ENCODE assay signal across 14 cellular contexts in genomic region chr12:121277367-121277744, GRCh38. TPM values are rescaled to one million over a fixed set of nuclear protein-coding genes. Genes with fewer than 3 reads are reported as not detected.
DNase-seq lines count a peak whose midpoint lies in the region; FAIRE-seq and TF ChIP-seq lines count a peak whose summit lies in the region.
"Had no signal": no experiment of that assay in that cellular context is flagged by ENCODE, and none has a peak within 500 bp of the region (broad histone marks: within the 10 kb centered on the region; RNA-seq: fewer than 3 reads in every experiment).

No MANE protein-coding gene starts in this region.

- H3K27me3 ChIP-seq in endothelial cell of umbilical vein (ENCODE audit: control insufficient read depth in 2 of 2, insufficient read depth in 2 of 2, low read length in 2 of 2) (no peaks in the 10 kb centered on the region), spleen (replicated peaks in 1 of 7) (no peaks in the 10 kb centered on the region), tibial artery (no peaks in the 10 kb centered on the region)
- H3K27me3 ChIP-seq: BE2C had no signal

- no peaks in the 10 kb centered on the region for H4K20me1 ChIP-seq in endothelial cell of umbilical vein (replicated peaks; ENCODE audit: control insufficient read depth, extremely low read depth, insufficient read depth, low read length)

- H3K79me2 ChIP-seq in endothelial cell of umbilical vein (ENCODE audit: control insufficient read depth, insufficient read depth, low read length) = peaks cover 10% of the 10 kb centered on the region

- POLR2A ChIA-PET in HEK293 (lab: Yijun Ruan, JAX) (no interaction called here), RWPE1 (lab: Yijun Ruan, JAX; ENCODE audit: low non-redundant PET) (interaction anchor here (0.5 kb wide), 1 partner anchor 71 kb away, joined by 3 read pairs; no protein-coding TSS in a partner anchor), endothelial cell of umbilical vein (lab: Charles Lee) (interaction anchor here (0.6 kb wide), 1 partner anchor 990 kb away, joined by 4 read pairs; no protein-coding TSS in a partner anchor)

- CTCF ChIA-PET in HEK293 (lab: Yijun Ruan, JAX) = no interaction called here
- CTCF ChIA-PET in RWPE1 (lab: Yijun Ruan, JAX) = interaction anchor here (1.0 kb wide), 1 partner anchor 166 kb away, joined by 4 read pairs; no protein-coding TSS in a partner anchor
- CTCF ChIA-PET in endothelial cell of umbilical vein (lab: Charles Lee) = interaction anchor here (1.0 to 1.1 kb wide), 3 partner anchors 18 to 23 kb away, joined by 3 to 7 read pairs (median 6); partner anchors contain the start of gene CAMKK2

- BruUV-seq in endothelial cell of umbilical vein (replicated peaks; lab: Mats Ljungman, UMichigan) = no TSS peak

- TF ChIP-seq CTCF in HEK293 (tag by site-specific recombination; IDR thresholded peaks at IDR 0.05) (no peak), RWPE1 (conservative IDR thresholded peaks at IDR 0.05; ENCODE audit: low read depth) (no peak), endothelial cell of umbilical vein (IDR thresholded peaks at IDR 0.05; ENCODE audit: extremely low read depth in 1 of 2, insufficient read depth in 1 of 2, low read depth in 1 of 2, low read length in 2 of 2) (no peak), spleen (IDR thresholded peaks at IDR 0.05 in 8 of 11, conservative IDR thresholded peaks at IDR 0.05 in 3 of 11) (no peak), tibial artery (IDR thresholded peaks at IDR 0.05) (no peak)

- no peak overlapping the region for H3K9ac ChIP-seq in endothelial cell of umbilical vein (replicated peaks; ENCODE audit: extremely low read depth, insufficient read depth, low read length)

- no peak overlapping the region for H2AFZ ChIP-seq in endothelial cell of umbilical vein (ENCODE audit: low read depth, low read length)

- H3K27ac ChIP-seq in HEK293 (ENCODE audit: extremely low read depth, low read depth, low read length) = no peak overlapping the region
- H3K27ac ChIP-seq in RWPE1 = peak overlapping the region; percentile 84
- H3K27ac ChIP-seq in endothelial cell of umbilical vein (ENCODE audit: insufficient read depth, low read depth, low read length) = peak overlapping the region; percentile 37
- peak overlapping the region; percentile 70 to 89 (median 84) for H3K27ac ChIP-seq in spleen
- no peak overlapping the region for H3K27ac ChIP-seq in tibial artery
- H3K27ac ChIP-seq: thoracic aorta had no signal

- H3K4me1 ChIP-seq in HEK293 (ENCODE audit: control insufficient read depth, insufficient read depth, low read length) = no peaks in the 10 kb centered on the region
- H3K4me1 ChIP-seq in endothelial cell of umbilical vein (ENCODE audit: control insufficient read depth, extremely low read depth, insufficient read depth, low read length) = peaks cover 25% of the 10 kb centered on the region
- peaks cover 9 to 65% (median 34%) of the 10 kb centered on the region in 6 donors for H3K4me1 ChIP-seq in spleen
- H3K4me1 ChIP-seq in tibial artery = peaks cover 0 to 12% (median 6%) of the 10 kb centered on the region in 4 donors

- H3K4me3 ChIP-seq in HEK293 (ENCODE audit: low read depth, low read length) (no peak overlapping the region), endothelial cell of umbilical vein (replicated peaks in 1 of 3; ENCODE audit: insufficient read depth in 1 of 3, low read depth in 1 of 3, low read length in 3 of 3) (no peak overlapping the region), spleen (peak overlapping the region in 1 of 8 donors; percentile 54), tibial artery (no peak overlapping the region)
- H3K4me3 ChIP-seq: thoracic aorta had no signal

- FAIRE-seq in endothelial cell of umbilical vein (lab: Jason Lieb, UNC) = no peak
- FAIRE-seq: islet of Langerhans had no signal

- dilution Hi-C loops in endothelial cell of umbilical vein (cut with MboI; ENCODE audit: extremely low pct_ligation_motif_present, low sequenced_read_pairs) = no loop called here

- intact Hi-C loops in endothelial cell of umbilical vein (cut with micrococcal nuclease) = no loop called here
- intact Hi-C loops in spleen (cut with DNase I; ENCODE audit: low total_unique reads) = no loop called here
- intact Hi-C loops in tibial artery (cut with DNase I; ENCODE audit: low total_unique reads) = no loop called here

- WGBS in spleen, 5 donors = 56 to 89% (median 64%) methylated on average over 6 of the region's 6 CpGs

- H3K36me3 ChIP-seq in HEK293 (ENCODE audit: control insufficient read depth in 2 of 2, insufficient read depth in 1 of 2, low read length in 2 of 2) (peaks cover 3 to 14% of the 10 kb centered on the region in 2 experiments; a peak in 2 of 3 replicates), endothelial cell of umbilical vein (ENCODE audit: control insufficient read depth in 2 of 2, extremely low read depth in 1 of 2, insufficient read depth in 2 of 2, low read length in 2 of 2) (peaks cover 0 to 8% of the 10 kb centered on the region in 2 experiments), spleen (peaks cover 0 to 62% (median 20%) of the 10 kb centered on the region in 6 donors), tibial artery (peaks cover 0 to 25% (median 22%) of the 10 kb centered on the region in 3 donors)

- DNase-seq in RWPE1 (ENCODE audit: low spot score) (no peak), endothelial cell of umbilical vein (ENCODE audit: low read depth, low spot score) (no peak), spleen (no peak), tibial artery (no peak), SHP77 (lab: John Stamatoyannopoulos, UW) (no peak), NCI-H774 (lab: John Stamatoyannopoulos, UW) (no peak), DMS114 treated with DMSO at 0.1 percent for 48 hours (lab: John Stamatoyannopoulos, UW; ENCODE audit: unreplicated experiment) (no peak)
- DNase-seq: BE2C; NCI-H1694 treated with DMSO at 0.1 percent for 48 hours; NCI-H345; NK-92 treated with Interleukin-12 subunit alpha and Interleukin-12 subunit beta, amount 100 ng/mL, for 24 hours had no signal

- H3K9me1 ChIP-seq in endothelial cell of umbilical vein (replicated peaks; ENCODE audit: control insufficient read depth, extremely low read depth, insufficient read depth, low read length) = no peaks in the 10 kb centered on the region

- no peak for TF ChIP-seq POLR2A in endothelial cell of umbilical vein (IDR thresholded peaks at IDR 0.05; ENCODE audit: low read depth, low read length)
- TF ChIP-seq POLR2A in spleen (IDR thresholded peaks at IDR 0.05) = no peak

- no peaks in the 10 kb centered on the region for H3K9me3 ChIP-seq in HEK293 (ENCODE audit: control insufficient read depth, insufficient read depth, low read depth, low read length)
- H3K9me3 ChIP-seq in endothelial cell of umbilical vein (replicated peaks; ENCODE audit: control insufficient read depth, insufficient read depth, low read length) = no peaks in the 10 kb centered on the region
- no peaks in the 10 kb centered on the region for H3K9me3 ChIP-seq in spleen
- no peaks in the 10 kb centered on the region for H3K9me3 ChIP-seq in tibial artery
- H3K9me3 ChIP-seq: BE2C, thoracic aorta had no signal

- H3K4me2 ChIP-seq in endothelial cell of umbilical vein (ENCODE audit: insufficient read depth, low read length) = no peak overlapping the region

TF ChIP-seq in HEK293, 187 proteins besides CTCF, POLR2A, EP300 and RAD21 (continues in another document):
- TF ChIP-seq ZNF146 (tag by site-specific recombination; IDR thresholded peaks at IDR 0.05) = peak; percentile 99

TF ChIP-seq in endothelial cell of umbilical vein, 7 proteins besides CTCF, POLR2A, EP300 and RAD21:
- TF ChIP-seq GATA2 (IDR thresholded peaks at IDR 0.05; ENCODE audit: insufficient read depth, insufficient read length, low read depth, low read length) (no peak), FOS (IDR thresholded peaks at IDR 0.05; ENCODE audit: borderline replicate concordance, insufficient read depth, low read length) (no peak), MYC (IDR thresholded peaks at IDR 0.05; ENCODE audit: low read depth, low read length) (no peak), MAX (IDR thresholded peaks at IDR 0.05; ENCODE audit: insufficient read depth, insufficient read length) (no peak), JUN (IDR thresholded peaks at IDR 0.05; ENCODE audit: borderline replicate concordance, insufficient read depth, insufficient read length, low read depth) (no peak), EZH2 (IDR thresholded peaks at IDR 0.05; ENCODE audit: borderline replicate concordance, low read depth, low read length, severe bottlenecking) (no peak), POLR2AphosphoS5 (IDR thresholded peaks at IDR 0.05; ENCODE audit: insufficient read depth, low read depth, low read length) (no peak)

RNA-seq across cellular contexts. Expression of gene CAMKK2, which starts 19.2 kb away (rescaled TPM):
- 41.8 and 45.0 TPM in 2 replicates for total RNA-seq in endothelial cell of umbilical vein
- polyA plus RNA-seq in endothelial cell of umbilical vein = 30.8 and 32.5 TPM in 2 replicates
- 28.4 and 31.0 TPM in 2 replicates for polyA plus RNA-seq in endothelial cell of umbilical vein (2011; cell fraction: cytosol; rRNA removed)
- polyA plus RNA-seq in endothelial cell of umbilical vein (2011; cell fraction: nucleus; rRNA removed) = 45.6 and 47.1 TPM in 2 replicates
- polyA plus RNA-seq in endothelial cell of umbilical vein (2012) = 33.3 and 39.7 TPM in 2 replicates
- 44.4 and 45.0 TPM in 2 replicates for polyA minus RNA-seq in endothelial cell of umbilical vein
- 16.7 TPM for polyA minus RNA-seq in endothelial cell of umbilical vein (2011; cell fraction: cytosol; rRNA and poly(A)+ RNA removed)
- 31.2 and 32.0 TPM in 2 replicates for polyA minus RNA-seq in endothelial cell of umbilical vein (2011; cell fraction: nucleus; rRNA and poly(A)+ RNA removed)
- 10 to 100 TPM; 52.3 to 90.1 (median 81.2) TPM for total RNA-seq in spleen
- polyA plus RNA-seq in spleen = 10 to 100 TPM; 13.6 to 34.3 (median 14.2) TPM

Comparison
In these comparisons a context has a peak if more than half of its experiments do, and no peak if none do; other contexts are left out.
1. H3K27ac ChIP-seq: peak in RWPE1 (single experiment), endothelial cell of umbilical vein (single experiment) and spleen (8 of 8); none in HEK293 (single experiment) and tibial artery (0 of 2).